2 cellular contexts compared by ENCODE assay signal in the genomic region with DNA sequence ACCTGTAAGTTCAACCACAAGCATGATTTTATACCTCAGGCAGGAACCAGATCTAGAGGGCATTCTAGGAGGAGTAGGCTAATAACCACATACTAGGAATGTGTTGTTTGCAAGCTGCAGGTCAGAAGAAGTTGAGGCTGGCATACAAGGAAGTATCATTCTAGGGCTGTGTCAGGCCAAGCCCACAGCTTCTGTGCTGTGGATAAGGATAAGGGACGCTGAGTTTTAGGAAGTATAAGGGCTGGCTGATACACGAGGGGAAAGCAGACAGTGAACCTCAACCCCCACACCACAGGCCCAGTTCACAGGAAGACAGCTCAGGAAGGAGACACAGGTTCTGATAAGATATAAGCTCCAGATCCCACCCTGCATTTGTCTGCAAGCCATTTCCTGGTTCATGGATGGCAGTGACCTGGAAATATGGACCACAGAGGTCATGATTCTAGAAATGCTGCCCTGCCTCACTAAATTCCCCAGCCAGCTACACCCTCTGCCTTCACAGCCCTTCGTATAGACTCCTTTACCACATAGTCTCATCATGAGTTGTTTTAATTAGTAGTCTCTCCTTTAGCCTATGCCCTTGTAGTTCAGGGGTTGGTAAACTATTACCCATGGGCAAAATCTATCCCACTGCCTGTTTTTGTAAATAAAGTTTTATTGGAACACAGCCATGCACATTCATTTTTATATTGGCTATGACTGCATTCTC.
A peak's percentile ranks its signal among the peaks of the same experiment; 100 is the strongest.
TF ChIP-seq lines count a peak whose summit lies in the region.

No MANE protein-coding gene starts in this region.

TF ChIP-seq in liver, 16 proteins besides CTCF, POLR2A, EP300 and RAD21 (continued from another document):
- TF ChIP-seq, protein P1, sequence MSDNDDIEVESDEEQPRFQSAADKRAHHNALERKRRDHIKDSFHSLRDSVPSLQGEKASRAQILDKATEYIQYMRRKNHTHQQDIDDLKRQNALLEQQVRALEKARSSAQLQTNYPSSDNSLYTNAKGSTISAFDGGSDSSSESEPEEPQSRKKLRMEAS (IDR thresholded peaks at IDR 0.05): peak; percentile 14

TF ChIP-seq in HepG2, 621 proteins besides CTCF, POLR2A, EP300 and RAD21 (continued from another document):
- TF ChIP-seq SNRNP70 (IDR thresholded peaks at IDR 0.05; ENCODE audit: low read depth, low read length) (no peak), ZSCAN12 (CRISPR knock-in tag; IDR thresholded peaks at IDR 0.05) (no peak), AHR (CRISPR knock-in tag; IDR thresholded peaks at IDR 0.05) (no peak), FOXM1 (CRISPR knock-in tag; IDR thresholded peaks at IDR 0.05) (no peak), ZFP36L1 (CRISPR knock-in tag; IDR thresholded peaks at IDR 0.05) (no peak), ZNF879 (CRISPR knock-in tag; IDR thresholded peaks at IDR 0.05) (no peak)
- TF ChIP-seq, protein P2, sequence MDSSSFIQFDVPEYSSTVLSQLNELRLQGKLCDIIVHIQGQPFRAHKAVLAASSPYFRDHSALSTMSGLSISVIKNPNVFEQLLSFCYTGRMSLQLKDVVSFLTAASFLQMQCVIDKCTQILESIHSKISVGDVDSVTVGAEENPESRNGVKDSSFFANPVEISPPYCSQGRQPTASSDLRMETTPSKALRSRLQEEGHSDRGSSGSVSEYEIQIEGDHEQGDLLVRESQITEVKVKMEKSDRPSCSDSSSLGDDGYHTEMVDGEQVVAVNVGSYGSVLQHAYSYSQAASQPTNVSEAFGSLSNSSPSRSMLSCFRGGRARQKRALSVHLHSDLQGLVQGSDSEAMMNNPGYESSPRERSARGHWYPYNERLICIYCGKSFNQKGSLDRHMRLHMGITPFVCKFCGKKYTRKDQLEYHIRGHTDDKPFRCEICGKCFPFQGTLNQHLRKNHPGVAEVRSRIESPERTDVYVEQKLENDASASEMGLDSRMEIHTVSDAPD (CRISPR knock-in tag; IDR thresholded peaks at IDR 0.05): no peak
